ENCODE assay signal across 27 cellular contexts in genomic region chr11:65774525-65775306, GRCh38. TPM values are rescaled to one million over a fixed set of nuclear protein-coding genes. Genes with fewer than 3 reads are reported as not detected.
DNase-seq lines count a peak whose midpoint lies in the region; ATAC-seq, FAIRE-seq and TF ChIP-seq lines count a peak whose summit lies in the region.
"Had no signal": no experiment of that assay in that cellular context is flagged by ENCODE, and none has a peak within 500 bp of the region (broad histone marks: within the 10 kb centered on the region; RNA-seq: fewer than 3 reads in every experiment).

No MANE protein-coding gene starts in this region.

- H3K4me1 ChIP-seq in K562 (replicated peaks in 1 of 2; ENCODE audit: control insufficient read depth in 2 of 2, insufficient read depth in 2 of 2, low read length in 2 of 2) = peaks cover 7 to 22% of the 10 kb centered on the region in 2 experiments; a peak in 4 of 5 replicates
- H3K4me1 ChIP-seq in left ventricle myocardium inferior = peaks cover 18% of the 10 kb centered on the region

- peaks cover 12% of the 10 kb centered on the region for H3K9me1 ChIP-seq in K562 (ENCODE audit: control insufficient read depth, insufficient read depth, low read length)

- POLR2A ChIA-PET in K562 (lab: Yijun Ruan, JAX) = interaction anchor here (0.6 to 1.1 kb wide), 4 partner anchors 10 to 163 kb away, joined by 3 to 6 read pairs (median 4); no protein-coding TSS in a partner anchor

- TF ChIP-seq POLR2A in K562 (conservative IDR thresholded peaks at IDR 0.05) = no peak

- peaks cover 13% of the 10 kb centered on the region for H3K79me2 ChIP-seq in K562 (ENCODE audit: control insufficient read depth, insufficient read depth, low read length)

- intact Hi-C loops in K562 (cut with micrococcal nuclease) (loop anchor here (5.0 kb wide), 1 partner anchor 62 kb away; the partner anchor contains the start of gene KAT5), posterior vena cava (cut with DNase I) (loop anchor here in 1 of 2 donors (5.0 kb wide), 1 partner anchor 142 kb away; no protein-coding TSS in a partner anchor), left ventricle myocardium inferior (cut with micrococcal nuclease) (no loop called here)

- H3K4me3 ChIP-seq in K562 = no peak overlapping the region
- H3K4me3 ChIP-seq in left ventricle myocardium inferior = no peak overlapping the region
- H3K4me3 ChIP-seq: GM23338, Peyer's patch, SJSA1, tibial nerve had no signal

- H3K9me3 ChIP-seq in K562 (replicated peaks; ENCODE audit: control insufficient read depth, insufficient read depth, low read depth, low read length) = no peaks in the 10 kb centered on the region
- no peaks in the 10 kb centered on the region for H3K9me3 ChIP-seq in left ventricle myocardium inferior (replicated peaks)
- H3K9me3 ChIP-seq: Peyer's patch, SJSA1, tibial nerve had no signal

- no peak for TF ChIP-seq EP300 in K562 (IDR thresholded peaks at IDR 0.05; ENCODE audit: low read length)

- H3K27me3 ChIP-seq in K562 (ENCODE audit: control insufficient read depth in 2 of 2, insufficient read depth in 2 of 2, low read length in 2 of 2) (no peaks in the 10 kb centered on the region), left ventricle myocardium inferior (ENCODE audit: low read depth) (no peaks in the 10 kb centered on the region)
- H3K27me3 ChIP-seq: Peyer's patch, SJSA1, tibial nerve had no signal

- 85% methylated on average over 9 of the region's 9 CpGs for whole genome bisulfite sequencing in K562 (ENCODE audit: insufficient coverage, low coverage, missing lambda C conversion rate)

- peaks cover 7% of the 10 kb centered on the region; the same call in 1 of the 2 replicates for H4K20me1 ChIP-seq in K562 (replicated peaks; ENCODE audit: control insufficient read depth, insufficient read depth, low read length)

- DNase-seq in AG08395 (ENCODE audit: low spot score) (peak; percentile 1), GM03348 (ENCODE audit: low spot score) (peak; percentile 1), K562 (ENCODE audit: extremely low read depth in 1 of 4, low spot score in 3 of 4) (no peak), posterior vena cava (ENCODE audit: low spot score) (peak; percentile 66), HuH-7 (ENCODE audit: low spot score) (no peak), pons (ENCODE audit: low spot score) (no peak), left ventricle myocardium inferior (no peak)
- DNase-seq: activated naive CD8-positive, alpha-beta T cell treated with anti-CD3 and anti-CD28 coated beads for 36 hours; central memory CD4-positive, alpha-beta T cell; DMS79; kidney; NCI-H1694; NCI-H2171; NCI-H524; nucleus accumbens; retina; stimulated activated CD4-positive, alpha-beta T cell treated with anti-CD3 and anti-CD28 coated beads, Interleukin-4, amount 100 ng/mL, for 4 hours; stimulated activated naive CD8-positive, alpha-beta T cell treated with anti-CD3 and anti-CD28 coated beads, Interleukin-15, Interleukin-2, amounts not matched to agents 100 U/mL and 50 U/mL, for 24 hours had no signal

- no TSS peak for BruUV-seq in K562 (replicated peaks; lab: Mats Ljungman, UMichigan)

- no peak overlapping the region for H2AFZ ChIP-seq in K562 (ENCODE audit: low read depth, low read length)
- H2AFZ ChIP-seq: GM23338 had no signal

- ATAC-seq in K562 = no peak
- ATAC-seq in HG02840 (IDR thresholded peaks at IDR 0.05; ENCODE audit: low FRiP score, unreplicated experiment) = no peak
- ATAC-seq: GM23338; stimulated activated naive CD8-positive, alpha-beta T cell treated with anti-CD3 and anti-CD28 coated beads, Interleukin-15, Interleukin-2, amounts not matched to agents 100 U/mL and 50 U/mL, for 24 hours had no signal

- no peak overlapping the region for H3K4me2 ChIP-seq in K562 (ENCODE audit: insufficient read depth, low read length)
- H3K4me2 ChIP-seq: GM23338 had no signal

- no peak overlapping the region for H3K9ac ChIP-seq in K562 (ENCODE audit: insufficient read depth in 1 of 2, low read depth in 2 of 2, low read length in 2 of 2)

- H3K36me3 ChIP-seq in K562 (ENCODE audit: control insufficient read depth, insufficient read depth, low read length) (peaks cover 36% of the 10 kb centered on the region; the same call in 2 of the 3 replicates), left ventricle myocardium inferior (peaks cover 22% of the 10 kb centered on the region)

- CTCF ChIA-PET in K562 (lab: Yijun Ruan, JAX; ENCODE audit: low intra/inter-chr PET ratio) = no interaction called here

- TF ChIP-seq CTCF in K562 (IDR thresholded peaks at IDR 0.05 in 2 of 3, conservative IDR thresholded peaks at IDR 0.05 in 1 of 3; ENCODE audit: insufficient read depth in 2 of 3, low read depth in 1 of 3, low read length in 3 of 3) (no peak), left ventricle myocardium inferior (IDR thresholded peaks at IDR 0.05; ENCODE audit: borderline replicate concordance) (no peak)

- no peak for FAIRE-seq in K562 (lab: Jason Lieb, UNC)
- FAIRE-seq: astrocyte, GM18507, kidney had no signal

- no peak for TF ChIP-seq RAD21 in K562 (CRISPR knock-in tag; conservative IDR thresholded peaks at IDR 0.05 in 1 of 2, IDR thresholded peaks at IDR 0.05 in 1 of 2)

- in situ Hi-C loops in K562 (cut with MboI) = no loop called here

- H3K27ac ChIP-seq in K562 (ENCODE audit: extremely low read depth, low read depth, low read length) = no peak overlapping the region
- H3K27ac ChIP-seq in left ventricle myocardium inferior (replicated peaks) = no peak overlapping the region
- H3K27ac ChIP-seq: SJSA1, tibial nerve had no signal

RNA-seq across cellular contexts. Expression of gene AP5B1, which starts 6.1 kb away (rescaled TPM):
- 16.4 and 48.0 TPM in 2 replicates for total RNA-seq in K562 (2011; cell fraction: chromatin; rRNA removed; ENCODE audit: low replicate concordance)
- total RNA-seq in K562 (2011; cell fraction: nucleolus; rRNA removed) = 43.4 and 48.4 TPM in 2 replicates
- 26.7 and 28.3 TPM in 2 replicates for total RNA-seq in K562 (2011; cell fraction: nucleoplasm; rRNA removed)
- total RNA-seq in K562 (2014; rRNA removed) (13.0 and 17.0 TPM in 2 replicates), K562 (2014; rRNA removed; fragmentation: Illumina TruSeq; extraction: Trizol) (3.1 and 3.5 TPM in 2 replicates), K562 (2015; rRNA removed; fragmentation: Illumina TruSeq; extraction: Trizol) (8.7 and 8.9 TPM in 2 replicates), K562 (2021) (23.2 and 24.2 TPM in 2 replicates), posterior vena cava (10 to 100 TPM; 10.7 to 15.3 TPM), left ventricle myocardium inferior (5.4 TPM)
- polyA plus RNA-seq in K562 (2011; rRNA removed) (5.1 and 7.7 TPM in 2 replicates), K562 (2014; fragmentation: Illumina TruSeq; extraction: Trizol) (4.6 and 9.1 TPM in 2 replicates), K562 (2014; fragmentation: Nextera tagmentation; extraction: Ambion mirVana) (under 1 TPM; 0.51 to 0.63 TPM), K562 (2014; rRNA removed) (11.3 and 11.7 TPM in 2 replicates)
- 6.5 and 20.1 TPM in 2 replicates for polyA plus RNA-seq in K562 (2011; cell fraction: cytosol; rRNA removed)
- polyA plus RNA-seq in K562 (2011; cell fraction: nucleus; rRNA removed) = 17.1 and 27.9 TPM in 2 replicates
- polyA plus RNA-seq in K562 (2012) = 10.8 and 15.8 TPM in 2 replicates
- polyA minus RNA-seq in K562 (2011; rRNA and poly(A)+ RNA removed) = 8.3 and 9.2 TPM in 2 replicates
- 14.6 and 14.8 TPM in 2 replicates for polyA minus RNA-seq in K562 (2011; cell fraction: cytosol; rRNA and poly(A)+ RNA removed)
- polyA minus RNA-seq in K562 (2011; cell fraction: nucleus; rRNA and poly(A)+ RNA removed) = 17.5 and 18.7 TPM in 2 replicates

RNA-seq across cellular contexts. Expression of gene OVOL1, which starts 12.1 kb away (rescaled TPM):
- total RNA-seq in K562 (2011; cell fraction: chromatin; rRNA removed; ENCODE audit: low replicate concordance) = 0.09 TPM in 1 of 2 replicates, not detected in the other
- total RNA-seq in K562 (2011; cell fraction: nucleolus; rRNA removed) = not detected in 2 replicates
- total RNA-seq in K562 (2011; cell fraction: nucleoplasm; rRNA removed) = not detected in 2 replicates
- total RNA-seq in K562 (2014; rRNA removed) = not detected in 2 replicates
- not detected in 2 replicates for total RNA-seq in K562 (2014; rRNA removed; fragmentation: Illumina TruSeq; extraction: Trizol)
- total RNA-seq in K562 (2015; rRNA removed; fragmentation: Illumina TruSeq; extraction: Trizol) = not detected in 2 replicates
- total RNA-seq in K562 (2021) = 0.09 TPM in 1 of 2 replicates, not detected in the other
- polyA plus RNA-seq in K562 (2011; rRNA removed) = not detected in 2 replicates
- polyA plus RNA-seq in K562 (2011; cell fraction: cytosol; rRNA removed) = not detected in 2 replicates
- polyA plus RNA-seq in K562 (2011; cell fraction: nucleus; rRNA removed) = not detected in 2 replicates
- polyA plus RNA-seq in K562 (2012) = not detected in 2 replicates
- polyA plus RNA-seq in K562 (2014; fragmentation: Illumina TruSeq; extraction: Trizol) = not detected in 2 replicates
- polyA plus RNA-seq in K562 (2014; fragmentation: Nextera tagmentation; extraction: Ambion mirVana) = not detected
- polyA plus RNA-seq in K562 (2014; rRNA removed) = not detected in 2 replicates
- polyA minus RNA-seq in K562 (2011; rRNA and poly(A)+ RNA removed) = not detected in 2 replicates
- polyA minus RNA-seq in K562 (2011; cell fraction: cytosol; rRNA and poly(A)+ RNA removed) = not detected in 2 replicates
- not detected in 2 replicates for polyA minus RNA-seq in K562 (2011; cell fraction: nucleus; rRNA and poly(A)+ RNA removed)
- not detected for total RNA-seq in posterior vena cava
- total RNA-seq in left ventricle myocardium inferior = not detected
- total RNA-seq: dermis blood vessel endothelial cell, myocyte, SJSA1, tibial nerve had no signal

RNA-seq across cellular contexts. Expression of gene RNASEH2C, which starts 54.1 kb away (rescaled TPM):
- 43.1 and 99.3 TPM in 2 replicates for total RNA-seq in K562 (2011; cell fraction: chromatin; rRNA removed; ENCODE audit: low replicate concordance)
- total RNA-seq in K562 (2011; cell fraction: nucleolus; rRNA removed) = 62.9 and 67.9 TPM in 2 replicates
- total RNA-seq in K562 (2011; cell fraction: nucleoplasm; rRNA removed) = 55.1 and 61.4 TPM in 2 replicates
- total RNA-seq in K562 (2014; rRNA removed) = 64.4 and 78.1 TPM in 2 replicates
- 9.0 and 11.7 TPM in 2 replicates for total RNA-seq in K562 (2014; rRNA removed; fragmentation: Illumina TruSeq; extraction: Trizol)
- total RNA-seq in K562 (2015; rRNA removed; fragmentation: Illumina TruSeq; extraction: Trizol) = 15.1 and 15.6 TPM in 2 replicates
- total RNA-seq in K562 (2021) = 78.2 and 87.2 TPM in 2 replicates
- 33.2 and 33.8 TPM in 2 replicates for polyA plus RNA-seq in K562 (2011; rRNA removed)
- polyA plus RNA-seq in K562 (2011; cell fraction: cytosol; rRNA removed) = 33.5 and 84.3 TPM in 2 replicates
- 65.0 and 106 TPM in 2 replicates for polyA plus RNA-seq in K562 (2011; cell fraction: nucleus; rRNA removed)
- polyA plus RNA-seq in K562 (2012) = 32.9 and 41.4 TPM in 2 replicates
- 15.6 and 15.9 TPM in 2 replicates for polyA plus RNA-seq in K562 (2014; fragmentation: Illumina TruSeq; extraction: Trizol)
- polyA plus RNA-seq in K562 (2014; fragmentation: Nextera tagmentation; extraction: Ambion mirVana) = 1 to 10 TPM; 5.4 to 9.4 TPM
- polyA plus RNA-seq in K562 (2014; rRNA removed) = 63.2 and 75.9 TPM in 2 replicates
- polyA minus RNA-seq in K562 (2011; rRNA and poly(A)+ RNA removed) = 10.3 and 11.0 TPM in 2 replicates
- 9.4 and 19.7 TPM in 2 replicates for polyA minus RNA-seq in K562 (2011; cell fraction: cytosol; rRNA and poly(A)+ RNA removed)
- 27.5 and 27.6 TPM in 2 replicates for polyA minus RNA-seq in K562 (2011; cell fraction: nucleus; rRNA and poly(A)+ RNA removed)
- total RNA-seq in posterior vena cava = 10 to 100 TPM; 43.7 to 45.0 TPM
- total RNA-seq in left ventricle myocardium inferior = 39.7 TPM

RNA-seq across cellular contexts. Expression of gene SNX32, which starts 59.0 kb away (rescaled TPM):
- total RNA-seq in K562 (2011; cell fraction: chromatin; rRNA removed; ENCODE audit: low replicate concordance) = 0.16 TPM in 1 of 2 replicates, not detected in the other
- not detected in 2 replicates for total RNA-seq in K562 (2011; cell fraction: nucleolus; rRNA removed)
- not detected in 2 replicates for total RNA-seq in K562 (2011; cell fraction: nucleoplasm; rRNA removed)
- total RNA-seq in K562 (2014; rRNA removed) (not detected in 2 replicates), K562 (2014; rRNA removed; fragmentation: Illumina TruSeq; extraction: Trizol) (not detected in 2 replicates), K562 (2015; rRNA removed; fragmentation: Illumina TruSeq; extraction: Trizol) (not detected in 2 replicates), K562 (2021) (not detected in 2 replicates), posterior vena cava (under 1 TPM; 0.52 to 0.65 TPM), left ventricle myocardium inferior (not detected)
- polyA plus RNA-seq in K562 (2011; rRNA removed) (not detected in 2 replicates), K562 (2014; fragmentation: Illumina TruSeq; extraction: Trizol) (not detected in 2 replicates), K562 (2014; fragmentation: Nextera tagmentation; extraction: Ambion mirVana) (under 1 TPM; 0.03 TPM), K562 (2014; rRNA removed) (not detected in 2 replicates)
- polyA plus RNA-seq in K562 (2011; cell fraction: cytosol; rRNA removed) = not detected in 2 replicates
- 0.10 TPM in 1 of 2 replicates, not detected in the other for polyA plus RNA-seq in K562 (2011; cell fraction: nucleus; rRNA removed)
- polyA plus RNA-seq in K562 (2012) = 0.24 and 0.35 TPM in 2 replicates
- polyA minus RNA-seq in K562 (2011; rRNA and poly(A)+ RNA removed) = not detected in 2 replicates
- not detected in 2 replicates for polyA minus RNA-seq in K562 (2011; cell fraction: cytosol; rRNA and poly(A)+ RNA removed)
- not detected in 2 replicates for polyA minus RNA-seq in K562 (2011; cell fraction: nucleus; rRNA and poly(A)+ RNA removed)

Comparison
In these comparisons a context has a peak if more than half of its experiments do, and no peak if none do; other contexts are left out.
1. DNase-seq: peak in AG08395 (single experiment), GM03348 (single experiment) and posterior vena cava (single experiment); none in K562 (0 of 4), HuH-7 (single experiment), pons (single experiment) and left ventricle myocardium inferior (single experiment).